In genomic region chr7:141697211-141697871, GRCh38 we compare ENCODE assay signal across 15 cellular contexts. TPM values are rescaled to one million over a fixed set of nuclear protein-coding genes. Genes with fewer than 3 reads are reported as not detected.
DNase-seq lines count a peak whose midpoint lies in the region; TF ChIP-seq lines count a peak whose summit lies in the region.
"Had no signal": no experiment of that assay in that cellular context is flagged by ENCODE, and none has a peak within 500 bp of the region (broad histone marks: within the 10 kb centered on the region; RNA-seq: fewer than 3 reads in every experiment).

No MANE protein-coding gene starts in this region.

- peak; percentile 32 for DNase-seq in DMS 273 (lab: John Stamatoyannopoulos, UW; ENCODE audit: unreplicated experiment)
- DNase-seq in DMS 273 treated with DMSO at 0.1 percent for 48 hours (lab: John Stamatoyannopoulos, UW) = no peak
- DNase-seq in MV-4-11 (lab: John Stamatoyannopoulos, UW) = peak; percentile 74
- peak; percentile 8 for DNase-seq in choroid plexus epithelial cell (ENCODE audit: low read depth)
- peak; percentile 44 for DNase-seq in occipital lobe (lab: John Stamatoyannopoulos, UW)
- DNase-seq in NCI-H2171 treated with DMSO at 0.1 percent for 48 hours (lab: John Stamatoyannopoulos, UW) = no peak
- no peak for DNase-seq in HAP-1 (ENCODE audit: low spot score in 2 of 2)
- DNase-seq in activated CD4-positive, CD25-positive, alpha-beta regulatory T cell (lab: John Stamatoyannopoulos, UW) = no peak
- DNase-seq: activated CD4-positive, alpha-beta T cell treated with anti-CD3 and anti-CD28 coated beads for 4 hours; activated naive CD4-positive, alpha-beta T cell treated with anti-CD3 and anti-CD28 coated beads for 36 hours; GF-D8; NCI-H187; SIG-M5; stimulated activated CD4-positive, alpha-beta T cell treated with anti-CD3 and anti-CD28 coated beads, Interleukin-2, amount 100 ng/mL, for 24 hours had no signal

- H3K4me3 ChIP-seq in choroid plexus epithelial cell (ENCODE audit: low read depth, low read length) (no peak overlapping the region), HAP-1 (no peak overlapping the region)
- H3K4me3 ChIP-seq: neural progenitor cell had no signal

- H3K9me3 ChIP-seq in HAP-1 = no peaks in the 10 kb centered on the region

- H3K36me3 ChIP-seq in HAP-1 (replicated peaks) = no peaks in the 10 kb centered on the region
- H3K36me3 ChIP-seq: neural progenitor cell had no signal

- in situ Hi-C loops in HAP-1 (cut with MboI; ENCODE audit: low sequenced_read_pairs) = no loop called here

- H3K27me3 ChIP-seq in HAP-1 (ENCODE audit: low read depth) = no peaks in the 10 kb centered on the region

- peaks cover 6% of the 10 kb centered on the region for H3K4me1 ChIP-seq in HAP-1

- no peak for TF ChIP-seq CTCF in choroid plexus epithelial cell (conservative IDR thresholded peaks at IDR 0.05; ENCODE audit: low read depth, low read length)

RNA-seq across cellular contexts. Expression of gene DENND11, which starts 4.6 kb away (rescaled TPM):
- total RNA-seq in occipital lobe = 47.7 TPM

RNA-seq across cellular contexts. Expression of gene WEE2, which starts 10.8 kb away (rescaled TPM):
- total RNA-seq in occipital lobe = 0.16 TPM
- total RNA-seq: activated naive CD4-positive, alpha-beta T cell treated with anti-CD3 and anti-CD28 coated beads for 36 hours had no signal

RNA-seq across cellular contexts. Expression of gene SSBP1, which starts 40.8 kb away (rescaled TPM):
- 79.9 TPM for total RNA-seq in occipital lobe

Comparison
In these comparisons a context has a peak if more than half of its experiments do, and no peak if none do; other contexts are left out.
1. DNase-seq: peak in DMS 273 (single experiment), MV-4-11 (single experiment), choroid plexus epithelial cell (single experiment) and occipital lobe (single experiment); none in DMS 273 treated with DMSO at 0.1 percent for 48 hours (single experiment), NCI-H2171 treated with DMSO at 0.1 percent for 48 hours (single experiment), HAP-1 (0 of 2) and activated CD4-positive, CD25-positive, alpha-beta regulatory T cell (0 of 4).